8 cellular contexts compared by ENCODE assay signal in the genomic region with DNA sequence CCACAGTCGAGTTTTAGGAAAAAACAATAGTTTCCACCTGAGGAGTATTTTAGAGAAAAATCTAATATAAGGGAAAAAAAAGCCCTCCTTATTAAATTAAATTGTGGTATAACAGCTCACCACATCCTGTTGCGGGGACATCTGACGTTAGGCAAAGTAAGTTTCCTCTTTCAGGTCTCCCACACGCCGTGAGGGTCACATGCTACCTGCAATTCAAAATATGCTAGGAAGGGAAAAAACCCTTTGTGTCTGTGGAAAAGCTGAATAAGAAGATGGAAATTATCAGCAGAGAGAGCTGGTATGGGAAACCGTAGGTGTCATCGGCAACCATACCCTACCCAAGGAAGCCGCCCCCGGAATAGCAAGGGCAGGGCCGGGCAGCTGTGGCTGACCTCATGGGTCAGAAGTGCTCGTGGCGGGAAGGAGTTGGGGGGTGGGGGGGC.
DNase-seq lines count a peak whose midpoint lies in the region; ATAC-seq and TF ChIP-seq lines count a peak whose summit lies in the region.

No MANE protein-coding gene starts in this region.

- H3K4me1 Mint-ChIP-seq in T-helper 2 cell treated with Interferon-gamma antibody and Interleukin-4, amounts not matched to agents 5 μg/mL and 100 μg/mL, for 36 hours (ENCODE audit: low read depth): peaks cover 42% of the 10 kb centered on the region

- no peak for TF ChIP-seq CTCF in coronary artery (IDR thresholded peaks at IDR 0.05)

- H3K27ac ChIP-seq in coronary artery: no peak overlapping the region

- peak; percentile 73 for ATAC-seq in GM18909 (IDR thresholded peaks at IDR 0.05; ENCODE audit: poor library complexity, unreplicated experiment)
- peak; percentile 53 for ATAC-seq in HG03039 (IDR thresholded peaks at IDR 0.05; ENCODE audit: unreplicated experiment)

- H3K9me3 Mint-ChIP-seq in T-helper 2 cell treated with Interferon-gamma antibody and Interleukin-4, amounts not matched to agents 5 μg/mL and 100 μg/mL, for 36 hours: no peaks in the 10 kb centered on the region

- H3K4me3 Mint-ChIP-seq in T-helper 2 cell treated with Interferon-gamma antibody and Interleukin-4, amounts not matched to agents 5 μg/mL and 100 μg/mL, for 36 hours: peak overlapping the region; percentile 83

- H3K36me3 Mint-ChIP-seq in T-helper 2 cell treated with Interferon-gamma antibody and Interleukin-4, amounts not matched to agents 5 μg/mL and 100 μg/mL, for 36 hours (ENCODE audit: low read depth): peaks cover 12% of the 10 kb centered on the region

- H3K27ac Mint-ChIP-seq in T-helper 2 cell treated with Interferon-gamma antibody and Interleukin-4, amounts not matched to agents 5 μg/mL and 100 μg/mL, for 36 hours: peak overlapping the region; percentile 95

- no peak overlapping the region for H3K4me3 ChIP-seq in coronary artery

- peak; percentile 85 for DNase-seq in T-helper 2 cell treated with Interferon-gamma antibody and Interleukin-4, amounts not matched to agents 5 μg/mL and 100 μg/mL, for 36 hours (ENCODE audit: low spot score)
- peak; percentile 50 for DNase-seq in coronary artery (ENCODE audit: low spot score)
- DNase-seq in stimulated activated CD8-positive, alpha-beta memory T cell treated with anti-CD3 and anti-CD28 coated beads, Interleukin-15, amount 100 ng/mL, for 48 hours (ENCODE audit: low read depth in 2 of 2): peak; percentile 67 to 76
- DNase-seq in DMS53 treated with DMSO at 0.1 percent for 48 hours (lab: John Stamatoyannopoulos, UW; ENCODE audit: unreplicated experiment): no peak
- DNase-seq in NCI-H187 (lab: John Stamatoyannopoulos, UW): no peak
- no peak for DNase-seq in NCI-H2227 treated with DMSO at 0.1 percent for 48 hours (lab: John Stamatoyannopoulos, UW)

- H3K27me3 Mint-ChIP-seq in T-helper 2 cell treated with Interferon-gamma antibody and Interleukin-4, amounts not matched to agents 5 μg/mL and 100 μg/mL, for 36 hours (ENCODE audit: low read depth): no peaks in the 10 kb centered on the region

Comparison
In these comparisons a context has a peak if more than half of its experiments do, and no peak if none do; other contexts are left out.
1. DNase-seq: peak in T-helper 2 cell treated with Interferon-gamma antibody and Interleukin-4, amounts not matched to agents 5 μg/mL and 100 μg/mL, for 36 hours (single experiment), coronary artery (single experiment) and stimulated activated CD8-positive, alpha-beta memory T cell treated with anti-CD3 and anti-CD28 coated beads, Interleukin-15, amount 100 ng/mL, for 48 hours (2 of 2); none in DMS53 treated with DMSO at 0.1 percent for 48 hours (single experiment), NCI-H187 (0 of 2) and NCI-H2227 treated with DMSO at 0.1 percent for 48 hours (single experiment).